ENCODE assay signal across 15 cellular contexts in the genomic region with DNA sequence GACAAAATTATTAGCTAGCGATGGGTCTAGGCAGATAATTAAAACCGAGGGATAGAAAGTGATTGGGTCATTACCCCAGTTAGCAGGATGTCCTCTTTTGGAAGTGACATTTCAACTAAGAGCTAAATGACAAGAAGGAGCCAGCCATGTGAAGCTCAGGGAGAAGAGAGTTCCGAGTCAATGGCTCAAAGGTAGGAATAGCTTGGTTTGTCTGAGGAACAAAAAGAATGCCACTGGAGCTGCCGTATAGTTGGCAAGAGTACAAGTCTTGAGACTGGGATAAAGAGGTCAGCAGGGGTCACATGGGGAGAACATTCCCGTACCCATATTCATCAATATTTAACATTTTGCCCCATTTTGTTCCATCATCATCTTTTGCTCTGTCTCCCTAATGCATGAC.
A peak's percentile ranks its signal among the peaks of the same experiment; 100 is the strongest.
DNase-seq lines count a peak whose midpoint lies in the region; ATAC-seq and TF ChIP-seq lines count a peak whose summit lies in the region.
"Had no signal": no experiment of that assay in that cellular context is flagged by ENCODE, and none has a peak within 500 bp of the region (broad histone marks: within the 10 kb centered on the region; RNA-seq: fewer than 3 reads in every experiment).

No MANE protein-coding gene starts in this region.

- H2BK12ac ChIP-seq in neuronal stem cell (ENCODE audit: low read length): no peak overlapping the region

- H3K36me3 Mint-ChIP-seq in CD4-positive, alpha-beta T cell (ENCODE audit: low read depth): no peaks in the 10 kb centered on the region
- H3K36me3 Mint-ChIP-seq in endodermal cell (ENCODE audit: low read depth): no peaks in the 10 kb centered on the region

- H3K4me3 ChIP-seq in Loucy (ENCODE audit: low read length, poor library complexity, severe bottlenecking) (no peak overlapping the region), endodermal cell (ENCODE audit: low read length) (no peak overlapping the region), neuronal stem cell (ENCODE audit: low read length in 2 of 2) (peak overlapping the region in 1 of 2 donors; percentile 7), testis (no peak overlapping the region)
- H3K4me3 ChIP-seq: A549, GM23248 had no signal

- H2AK5ac ChIP-seq in neuronal stem cell (ENCODE audit: low read depth, low read length): no peak overlapping the region

- H4K8ac ChIP-seq in neuronal stem cell (ENCODE audit: low read depth, low read length): no peak overlapping the region

- no peak overlapping the region for H3K23ac ChIP-seq in neuronal stem cell (ENCODE audit: low read depth, low read length, poor library complexity)

- no peaks in the 10 kb centered on the region for H3K9me2 ChIP-seq in Loucy (replicated peaks; ENCODE audit: low read depth, low read length)

- CTCF ChIA-PET in CD4-positive, alpha-beta T cell (lab: Charles Lee): no interaction called here

- H3K4me1 ChIP-seq in Loucy (ENCODE audit: insufficient read depth, low read length, poor library complexity, severe bottlenecking) (peaks cover 78% of the 10 kb centered on the region), endodermal cell (ENCODE audit: control insufficient read depth, insufficient read depth, low read length) (no peaks in the 10 kb centered on the region), neuronal stem cell (ENCODE audit: control insufficient read depth in 2 of 2, insufficient read depth in 1 of 2, low read depth in 1 of 2, low read length in 2 of 2) (peaks cover 13 to 27% of the 10 kb centered on the region in 2 donors), testis (peaks cover 13% of the 10 kb centered on the region)
- H3K4me1 ChIP-seq: A549 had no signal

- H3K4me2 ChIP-seq in Loucy (ENCODE audit: low read depth, low read length, poor library complexity, severe bottlenecking) (no peak overlapping the region), neuronal stem cell (ENCODE audit: insufficient read depth, low read length, poor library complexity, severe bottlenecking) (no peak overlapping the region)
- H3K4me2 ChIP-seq: A549 had no signal

- H3K18ac ChIP-seq in neuronal stem cell (ENCODE audit: low read length): no peak overlapping the region

- H3K9me3 Mint-ChIP-seq in CD4-positive, alpha-beta T cell: no peaks in the 10 kb centered on the region
- no peaks in the 10 kb centered on the region for H3K9me3 Mint-ChIP-seq in endodermal cell

- no peaks in the 10 kb centered on the region for H3K27me3 Mint-ChIP-seq in CD4-positive, alpha-beta T cell
- no peaks in the 10 kb centered on the region for H3K27me3 Mint-ChIP-seq in endodermal cell (ENCODE audit: insufficient read depth)

- no peak for DNase-seq in CD4-positive, alpha-beta T cell
- DNase-seq in endodermal cell: no peak
- no peak for DNase-seq in neuronal stem cell (ENCODE audit: low spot score)
- no peak for DNase-seq in testis
- no peak for DNase-seq in NCI-H1092 treated with DMSO at 0.1 percent for 48 hours (lab: John Stamatoyannopoulos, UW)
- no peak for DNase-seq in erythroblast (lab: John Stamatoyannopoulos, UW)
- DNase-seq: DMS 273 treated with DMSO at 0.1 percent for 48 hours, EL, GDM1, GM23248, KBM-7 had no signal

- peaks cover 86% of the 10 kb centered on the region for H3K4me1 Mint-ChIP-seq in CD4-positive, alpha-beta T cell (ENCODE audit: low read depth)
- peaks cover 13% of the 10 kb centered on the region for H3K4me1 Mint-ChIP-seq in endodermal cell

- 89 to 93% methylated on average over 4 to 5 of the region's 5 CpGs for WGBS in endodermal cell (ENCODE audit: insufficient coverage in 1 of 2, insufficient read length in 1 of 2), 2 experiments
- WGBS in neuronal stem cell (ENCODE audit: extremely low coverage in 2 of 2, insufficient read length in 2 of 2, insufficient replicate concordance in 1 of 2), 2 donors: no CpG with 5 or more reads among the region's 5 CpGs
- WGBS in testis, 2 donors: 69 to 82% methylated on average over 5 of the region's 5 CpGs

- H3K4ac ChIP-seq in neuronal stem cell (ENCODE audit: low read length): no peak overlapping the region

- no peak overlapping the region for H2BK15ac ChIP-seq in neuronal stem cell (ENCODE audit: low read length)

- H3F3A ChIP-seq in Loucy (ENCODE audit: low read depth): peaks cover 12% of the 10 kb centered on the region; the same call in 1 of the 2 replicates

- no peak overlapping the region for H3K4me3 Mint-ChIP-seq in CD4-positive, alpha-beta T cell
- no peak overlapping the region for H3K4me3 Mint-ChIP-seq in endodermal cell
- H3K4me3 Mint-ChIP-seq: CD14-positive monocyte had no signal

- intact Hi-C loops in CD4-positive, alpha-beta T cell (cut with DNase I, micrococcal nuclease): no loop called here
- intact Hi-C loops in testis (cut with DNase I; ENCODE audit: low total_unique reads): no loop called here

- H3K79me1 ChIP-seq in neuronal stem cell (ENCODE audit: low read depth, low read length): no peaks in the 10 kb centered on the region

- no peaks in the 10 kb centered on the region for H4K20me1 ChIP-seq in Loucy (ENCODE audit: insufficient read depth, low read length, poor library complexity, severe bottlenecking)

- POLR2A ChIA-PET in CD4-positive, alpha-beta T cell (lab: Charles Lee): interaction anchor here (0.9 to 3.8 kb wide), 2 partner anchors 12 to 14 kb away, joined by 3 to 21 read pairs; no protein-coding TSS in a partner anchor

- H2BK120ac ChIP-seq in neuronal stem cell (ENCODE audit: low read depth, low read length): no peak overlapping the region

- peak overlapping the region; percentile 90 for H3K27ac Mint-ChIP-seq in CD4-positive, alpha-beta T cell
- no peak overlapping the region for H3K27ac Mint-ChIP-seq in endodermal cell

- no peaks in the 10 kb centered on the region for H3K36me3 ChIP-seq in Loucy (ENCODE audit: insufficient read depth, low read length)
- H3K36me3 ChIP-seq in endodermal cell (ENCODE audit: control insufficient read depth, insufficient read depth, low read length): no peaks in the 10 kb centered on the region
- no peaks in the 10 kb centered on the region for H3K36me3 ChIP-seq in neuronal stem cell (replicated peaks in 1 of 2; ENCODE audit: control insufficient read depth in 2 of 2, insufficient read depth in 2 of 2, low read length in 2 of 2)
- H3K36me3 ChIP-seq in testis (ENCODE audit: low read depth, missing control alignments): no peaks in the 10 kb centered on the region

- H3K79me2 ChIP-seq in Loucy (ENCODE audit: insufficient read depth, low read length): no peaks in the 10 kb centered on the region

- no peaks in the 10 kb centered on the region for H3K27me3 ChIP-seq in CD4-positive, alpha-beta T cell (ENCODE audit: control insufficient read depth, insufficient read depth, low read length)
- H3K27me3 ChIP-seq in Loucy (ENCODE audit: insufficient read depth, low read length, poor library complexity, severe bottlenecking): no peaks in the 10 kb centered on the region
- H3K27me3 ChIP-seq in endodermal cell (ENCODE audit: control insufficient read depth, insufficient read depth, low read length, poor library complexity, severe bottlenecking): no peaks in the 10 kb centered on the region
- no peaks in the 10 kb centered on the region for H3K27me3 ChIP-seq in neuronal stem cell (ENCODE audit: control insufficient read depth in 3 of 3, insufficient read depth in 3 of 3, low read depth in 1 of 3, low read length in 3 of 3)
- no peaks in the 10 kb centered on the region for H3K27me3 ChIP-seq in testis

- H3K27ac ChIP-seq in CD4-positive, alpha-beta T cell (ENCODE audit: low read depth, low read length): no peak overlapping the region
- peak overlapping the region; percentile 78 for H3K27ac ChIP-seq in endodermal cell (ENCODE audit: low read depth, low read length)
- no peak overlapping the region for H3K27ac ChIP-seq in neuronal stem cell (replicated peaks; ENCODE audit: low read length)
- H3K27ac ChIP-seq in testis: no peak overlapping the region
- H3K27ac ChIP-seq: A549, GM23248 had no signal

- no peak for TF ChIP-seq POLR2A in testis (IDR thresholded peaks at IDR 0.05)
- no peak for TF ChIP-seq POLR2A in erythroblast (IDR thresholded peaks at IDR 0.05; ENCODE audit: low read length)

- H4K91ac ChIP-seq in neuronal stem cell (ENCODE audit: low read depth, low read length, poor library complexity): no peak overlapping the region

- H3K9me3 ChIP-seq in CD4-positive, alpha-beta T cell (ENCODE audit: control insufficient read depth, low read length): no peaks in the 10 kb centered on the region
- H3K9me3 ChIP-seq in Loucy (ENCODE audit: insufficient read depth, low read depth, low read length): no peaks in the 10 kb centered on the region
- H3K9me3 ChIP-seq in endodermal cell (ENCODE audit: control insufficient read depth, low read length): no peaks in the 10 kb centered on the region
- H3K9me3 ChIP-seq in neuronal stem cell (replicated peaks in 1 of 2; ENCODE audit: control insufficient read depth in 2 of 2, insufficient read depth in 1 of 2, low read depth in 1 of 2, low read length in 2 of 2): no peaks in the 10 kb centered on the region
- no peaks in the 10 kb centered on the region for H3K9me3 ChIP-seq in testis
- H3K9me3 ChIP-seq: A549 had no signal

- TF ChIP-seq CTCF in CD4-positive, alpha-beta T cell (IDR thresholded peaks at IDR 0.05): no peak
- no peak for TF ChIP-seq CTCF in Loucy (conservative IDR thresholded peaks at IDR 0.05; ENCODE audit: low read length)
- no peak for TF ChIP-seq CTCF in endodermal cell (conservative IDR thresholded peaks at IDR 0.05)
- no peak for TF ChIP-seq CTCF in testis (IDR thresholded peaks at IDR 0.05)

- H2AFZ ChIP-seq in Loucy (ENCODE audit: low read length) (no peak overlapping the region), neuronal stem cell (ENCODE audit: low read length) (peak overlapping the region; percentile 22)
- H2AFZ ChIP-seq: GM23248 had no signal

- peak overlapping the region; percentile 21 for H3K9ac ChIP-seq in Loucy (ENCODE audit: low read depth, low read length, poor library complexity, severe bottlenecking)
- H3K9ac ChIP-seq in endodermal cell (ENCODE audit: extremely low read depth, low read length, poor library complexity, severe bottlenecking): no peak overlapping the region
- no peak overlapping the region for H3K9ac ChIP-seq in neuronal stem cell (ENCODE audit: low read depth, low read length, poor library complexity)
- H3K9ac ChIP-seq: GM23248 had no signal

- ATAC-seq in CD4-positive, alpha-beta T cell (ENCODE audit: poor library complexity): no peak
- ATAC-seq: A549, HCT116 had no signal

- no peak overlapping the region for H3K14ac ChIP-seq in neuronal stem cell (ENCODE audit: low read length)

- H2BK5ac ChIP-seq in neuronal stem cell (ENCODE audit: low read length): no peak overlapping the region
